Comparison of ENCODE assay signal across 1 cellular context in genomic region chr20:63525968-63526367, GRCh38.
TF ChIP-seq lines count a peak whose summit lies in the region.

No MANE protein-coding gene starts in this region.

TF ChIP-seq in SK-N-SH treated with all-trans-retinoic acid at 6 μM for 48 hours, 23 proteins besides CTCF, POLR2A, EP300 and RAD21 (continued from another document):
- TF ChIP-seq TCF4 (CRISPR knock-in tag; IDR thresholded peaks at IDR 0.05; ENCODE audit: borderline replicate concordance) (no peak), BACH2 (CRISPR knock-in tag; IDR thresholded peaks at IDR 0.05; ENCODE audit: borderline replicate concordance) (no peak), ISL1 (CRISPR knock-in tag; IDR thresholded peaks at IDR 0.05) (no peak), PATZ1 (CRISPR knock-in tag; IDR thresholded peaks at IDR 0.05; ENCODE audit: borderline replicate concordance) (no peak), TOX (CRISPR knock-in tag; IDR thresholded peaks at IDR 0.05; ENCODE audit: borderline replicate concordance) (no peak), SNAI2 (CRISPR knock-in tag; IDR thresholded peaks at IDR 0.05) (no peak), ESRRG (CRISPR knock-in tag; IDR thresholded peaks at IDR 0.05) (no peak)
